8 cellular contexts compared by ENCODE assay signal in the genomic region with DNA sequence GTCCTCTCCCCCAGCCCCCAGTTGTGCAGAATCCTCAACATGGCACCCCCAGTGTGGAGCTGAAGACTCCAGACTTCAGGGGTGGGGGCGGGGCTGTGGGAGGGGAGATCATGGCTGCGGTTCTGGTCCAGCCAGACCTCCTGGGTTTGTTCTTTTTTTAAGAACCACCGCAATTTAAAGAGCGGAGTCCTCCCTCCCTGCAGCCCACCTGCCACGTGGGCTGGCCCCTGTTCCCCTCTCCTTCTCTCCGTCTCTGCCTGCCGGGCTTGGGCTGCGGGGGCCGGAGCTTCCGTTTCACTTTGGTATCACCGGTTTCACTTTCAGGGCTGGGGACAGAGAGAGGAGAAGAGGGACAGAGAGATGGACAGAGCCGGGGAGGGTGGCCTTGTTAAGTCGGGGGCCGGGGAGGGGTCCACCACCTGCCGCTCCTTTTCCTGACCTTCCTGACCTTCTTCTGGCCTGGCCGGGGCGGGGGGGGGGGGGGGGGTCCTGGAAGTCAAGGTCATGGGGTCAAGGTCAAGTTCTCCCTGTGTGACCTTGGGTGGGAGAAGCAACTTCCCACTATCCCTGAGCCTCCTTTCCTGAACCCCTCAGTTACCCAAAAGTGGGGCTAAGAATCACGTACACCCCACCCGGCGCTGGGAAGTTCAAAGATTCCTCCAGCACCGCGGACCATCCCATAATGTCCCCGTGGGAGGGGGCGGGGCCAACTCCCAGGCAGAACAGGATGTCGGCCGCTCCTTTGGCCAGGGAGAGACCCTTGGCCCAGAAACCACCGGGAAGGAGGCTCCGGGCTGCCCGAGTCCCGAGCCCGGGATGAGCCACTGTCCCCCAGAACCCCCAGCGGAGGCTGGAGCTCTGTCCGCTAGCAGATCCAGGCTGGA. TPM values are rescaled to one million over a fixed set of nuclear protein-coding genes. Genes with fewer than 3 reads are reported as not detected.
DNase-seq lines count a peak whose midpoint lies in the region; ATAC-seq and TF ChIP-seq lines count a peak whose summit lies in the region.

No MANE protein-coding gene starts in this region.

- H3K36me3 ChIP-seq in MM.1S (replicated peaks; ENCODE audit: insufficient read depth, low read length), result no peaks in the 10 kb centered on the region

- peak overlapping the region; percentile 45; the same call in 1 of the 2 replicates for H3K9ac ChIP-seq in MM.1S (ENCODE audit: low read length)

- H3K27me3 Mint-ChIP-seq in activated T-helper 2 cell treated with anti-CD3 and anti-CD28 coated beads, Interferon-gamma antibody, Interleukin-2, Interleukin-4, amounts not matched to agents 10 μg/mL and 5 μg/mL and 100 μg/mL, durations not matched to agents 14 hours and 24 hours and 36 hours (ENCODE audit: low read depth), result no peaks in the 10 kb centered on the region

- ATAC-seq in right cardiac atrium, result peak; percentile 83 to 87
- no peak for ATAC-seq in HG02970 (IDR thresholded peaks at IDR 0.05; ENCODE audit: low FRiP score, unreplicated experiment)
- ATAC-seq in HG03442 (IDR thresholded peaks at IDR 0.05; ENCODE audit: unreplicated experiment), result no peak

- TF ChIP-seq CTCF in MM.1S (IDR thresholded peaks at IDR 0.05; ENCODE audit: low read length), result no peak

- H3K27ac Mint-ChIP-seq in activated T-helper 2 cell treated with anti-CD3 and anti-CD28 coated beads, Interferon-gamma antibody, Interleukin-2, Interleukin-4, amounts not matched to agents 10 μg/mL and 5 μg/mL and 100 μg/mL, durations not matched to agents 14 hours and 24 hours and 36 hours, result peak overlapping the region; percentile 61

- H3K79me2 ChIP-seq in MM.1S (ENCODE audit: low read length), result no peaks in the 10 kb centered on the region

- no peaks in the 10 kb centered on the region for H3F3A ChIP-seq in MM.1S (ENCODE audit: insufficient read depth, low read length)

- intact Hi-C loops in activated T-helper 2 cell treated with anti-CD3 and anti-CD28 coated beads, Interferon-gamma antibody, Interleukin-2, Interleukin-4, amounts not matched to agents 10 μg/mL and 5 μg/mL and 100 μg/mL, durations not matched to agents 14 hours and 24 hours and 36 hours (cut with micrococcal nuclease), result no loop called here
- intact Hi-C loops in right cardiac atrium (cut with DNase I), result no loop called here

- no peaks in the 10 kb centered on the region for H3K9me3 ChIP-seq in MM.1S (replicated peaks; ENCODE audit: insufficient read depth, low read length)
- H3K9me3 ChIP-seq in right cardiac atrium (ENCODE audit: control insufficient read depth, low read length), result no peaks in the 10 kb centered on the region

- peaks cover 22% of the 10 kb centered on the region for H3K4me1 Mint-ChIP-seq in activated T-helper 2 cell treated with anti-CD3 and anti-CD28 coated beads, Interferon-gamma antibody, Interleukin-2, Interleukin-4, amounts not matched to agents 10 μg/mL and 5 μg/mL and 100 μg/mL, durations not matched to agents 14 hours and 24 hours and 36 hours (ENCODE audit: low read depth)

- peak overlapping the region; percentile 53 for H3K4me3 Mint-ChIP-seq in activated T-helper 2 cell treated with anti-CD3 and anti-CD28 coated beads, Interferon-gamma antibody, Interleukin-2, Interleukin-4, amounts not matched to agents 10 μg/mL and 5 μg/mL and 100 μg/mL, durations not matched to agents 14 hours and 24 hours and 36 hours (ENCODE audit: low read depth)

- peaks cover 15% of the 10 kb centered on the region for H3K4me1 ChIP-seq in MM.1S (ENCODE audit: low read length)
- no peaks in the 10 kb centered on the region for H3K4me1 ChIP-seq in right cardiac atrium (ENCODE audit: control insufficient read depth, insufficient read depth, low read length)

- no peaks in the 10 kb centered on the region for H3K9me2 ChIP-seq in MM.1S (replicated peaks; ENCODE audit: insufficient read depth, low read length)

- H2AFZ ChIP-seq in MM.1S (ENCODE audit: low read length), result peak overlapping the region; percentile 83

- no peaks in the 10 kb centered on the region for H3K9me3 Mint-ChIP-seq in activated T-helper 2 cell treated with anti-CD3 and anti-CD28 coated beads, Interferon-gamma antibody, Interleukin-2, Interleukin-4, amounts not matched to agents 10 μg/mL and 5 μg/mL and 100 μg/mL, durations not matched to agents 14 hours and 24 hours and 36 hours

- H3K27ac ChIP-seq in MM.1S (ENCODE audit: low read length), result peak overlapping the region; percentile 21; the same call in 1 of the 2 replicates
- peak overlapping the region; percentile 85 for H3K27ac ChIP-seq in right cardiac atrium (ENCODE audit: low read length)

- H3K27me3 ChIP-seq in MM.1S (replicated peaks; ENCODE audit: insufficient read depth, low read length) (peaks cover under 1% of the 10 kb centered on the region), right cardiac atrium (ENCODE audit: control insufficient read depth, insufficient read depth) (no peaks in the 10 kb centered on the region)

- H3K36me3 Mint-ChIP-seq in activated T-helper 2 cell treated with anti-CD3 and anti-CD28 coated beads, Interferon-gamma antibody, Interleukin-2, Interleukin-4, amounts not matched to agents 10 μg/mL and 5 μg/mL and 100 μg/mL, durations not matched to agents 14 hours and 24 hours and 36 hours (ENCODE audit: low read depth), result no peaks in the 10 kb centered on the region

- no peaks in the 10 kb centered on the region for H4K20me1 ChIP-seq in MM.1S (ENCODE audit: insufficient read depth, low read length)

- H3K4me3 ChIP-seq in MM.1S (ENCODE audit: low read length) (peak overlapping the region; percentile 58), right cardiac atrium (ENCODE audit: low read length) (peak overlapping the region; percentile 66)

- DNase-seq in COLO668 (lab: John Stamatoyannopoulos, UW; ENCODE audit: unreplicated experiment) (peak; percentile 31), MM.1S (peak; percentile 81), right cardiac atrium (peak; percentile 81 to 94 (median 93)), DMS114 treated with DMSO at 0.1 percent for 48 hours (lab: John Stamatoyannopoulos, UW; ENCODE audit: unreplicated experiment) (no peak)
- DNase-seq in activated T-helper 2 cell treated with anti-CD3 and anti-CD28 coated beads, Interferon-gamma antibody, Interleukin-2, Interleukin-4, amounts not matched to agents 10 μg/mL and 5 μg/mL and 100 μg/mL, durations not matched to agents 14 hours and 24 hours and 36 hours (ENCODE audit: low spot score), result peak; percentile 50
- peak; percentile 44 to 54 for DNase-seq in stimulated activated CD4-positive, alpha-beta T cell treated with anti-CD3 and anti-CD28 coated beads, Interleukin-1b, Interleukin-23, amount 100 ng/mL, for 4 hours (ENCODE audit: low read depth in 2 of 2)

- peak overlapping the region; percentile 90 for H3K4me2 ChIP-seq in MM.1S (ENCODE audit: low read depth, low read length)

- WGBS in right cardiac atrium, result 12% methylated on average over 33 of the region's 33 CpGs

RNA-seq across cellular contexts. Expression of a gene that starts 11.3 kb away (rescaled TPM):
- total RNA-seq in activated T-helper 2 cell treated with anti-CD3 and anti-CD28 coated beads, Interferon-gamma antibody, Interleukin-2, Interleukin-4, amounts not matched to agents 10 μg/mL and 5 μg/mL and 100 μg/mL, durations not matched to agents 14 hours and 24 hours and 36 hours, result 39.9 and 41.2 TPM in 2 replicates
- total RNA-seq in right cardiac atrium, result 10 to 100 TPM; 28.6 to 32.6 (median 31.6) TPM
- polyA plus RNA-seq in right cardiac atrium, result 17.5 TPM

RNA-seq across cellular contexts. Expression of a gene that starts 45.9 kb away (rescaled TPM):
- total RNA-seq in activated T-helper 2 cell treated with anti-CD3 and anti-CD28 coated beads, Interferon-gamma antibody, Interleukin-2, Interleukin-4, amounts not matched to agents 10 μg/mL and 5 μg/mL and 100 μg/mL, durations not matched to agents 14 hours and 24 hours and 36 hours, result 131 and 141 TPM in 2 replicates
- total RNA-seq in right cardiac atrium, result 100 to 1,000 TPM; 113 to 134 (median 121) TPM
- 151 TPM for polyA plus RNA-seq in right cardiac atrium

Comparison
In these comparisons a context has a peak if more than half of its experiments do, and no peak if none do; other contexts are left out.
1. ATAC-seq: peak in right cardiac atrium (2 of 2); none in HG02970 (single experiment) and HG03442 (single experiment).